ENCODE assay signal across 29 cellular contexts in genomic region chr11:4541071-4541470, GRCh38. TPM values are rescaled to one million over a fixed set of nuclear protein-coding genes. Genes with fewer than 3 reads are reported as not detected.
"Had no signal": no experiment of that assay in that cellular context is flagged by ENCODE, and none has a peak within 500 bp of the region (broad histone marks: within the 10 kb centered on the region; RNA-seq: fewer than 3 reads in every experiment).

No MANE protein-coding gene starts in this region.

- H3K27ac ChIP-seq: stomach, suprapubic skin, testis, thoracic aorta, thyroid gland, tibial artery, tibial nerve, transverse colon, upper lobe of left lung, upper lobe of right lung, uterus, vagina had no signal

- H3K4me3 ChIP-seq: stomach, suprapubic skin, testis, thoracic aorta, thyroid gland, tibial artery, tibial nerve, transverse colon, upper lobe of left lung, upper lobe of right lung, uterus, vagina had no signal

- H3K9me3 ChIP-seq: stomach, suprapubic skin, testis, thoracic aorta, thyroid gland, tibial artery, tibial nerve, transverse colon, upper lobe of left lung, upper lobe of right lung, uterus, vagina had no signal

- H3K27me3 ChIP-seq: stomach, suprapubic skin, testis, thyroid gland, tibial nerve, transverse colon, upper lobe of left lung, upper lobe of right lung, uterus, vagina had no signal

- H3K4me1 ChIP-seq: suprapubic skin, testis, thyroid gland, tibial artery, tibial nerve, transverse colon, upper lobe of left lung, upper lobe of right lung, uterus, vagina had no signal

- H3K36me3 ChIP-seq: stomach, suprapubic skin, thoracic aorta, thyroid gland, tibial artery, tibial nerve, transverse colon, upper lobe of left lung, upper lobe of right lung, uterus, vagina had no signal

- DNase-seq: stimulated activated CD4-positive, alpha-beta T cell treated with anti-CD3 and anti-CD28 coated beads, Interleukin-2, amount 100 ng/mL, for 48 hours; stimulated activated CD4-positive, alpha-beta T cell treated with anti-CD3 and anti-CD28 coated beads, Interleukin-4, amount 100 ng/mL, for 1 hour; stimulated activated CD4-positive, alpha-beta T cell treated with anti-CD3 and anti-CD28 coated beads, Interleukin-4, amount 100 ng/mL, for 24 hours; stimulated activated CD4-positive, alpha-beta T cell treated with anti-CD3 and anti-CD28 coated beads, Interleukin-4, amount 100 ng/mL, for 4 hours; stimulated activated CD8-positive, alpha-beta memory T cell treated with anti-CD3 and anti-CD28 coated beads, Interleukin-4, amount 100 ng/mL, for 48 hours; stimulated activated naive B cell treated with anti-CD40 and anti-IgM and Interleukin-4, amounts not matched to agents 10 μg/mL and 1 μg/mL and 100 μg/mL, for 72 hours; stimulated activated naive CD4-positive, alpha-beta T cell; stimulated activated naive CD4-positive, alpha-beta T cell treated with Interleukin-2 at 50 U/mL for 16 hours; stimulated activated naive CD8-positive, alpha-beta T cell treated with anti-CD3 and anti-CD28 coated beads, Interleukin-15, amount 100 ng/mL, for 72 hours; stimulated activated naive CD8-positive, alpha-beta T cell treated with anti-CD3 and anti-CD28 coated beads, Interleukin-15, Interleukin-2, amounts not matched to agents 100 U/mL and 50 U/mL, for 24 hours; stomach; substantia nigra; testis; thyroid gland; tibial artery; transverse colon; trophoblast cell; upper lobe of left lung; upper lobe of right lung; uterus had no signal

RNA-seq across cellular contexts. Expression of gene OR52M1, which starts 3.9 kb away (rescaled TPM):
- total RNA-seq: stomach, subcutaneous adipose tissue, suprapubic skin, temporal lobe, testis, thoracic aorta, thyroid gland, tibial nerve, transverse colon, upper lobe of left lung, upper lobe of right lung, ureter, urinary bladder, uterus, vagina had no signal
- polyA plus RNA-seq: stomach, thymus, urinary bladder had no signal

RNA-seq across cellular contexts. Expression of gene OR52I2, which starts 40.5 kb away (rescaled TPM):
- total RNA-seq: stomach, subcutaneous adipose tissue, suprapubic skin, temporal lobe, thoracic aorta, thyroid gland, tibial nerve, transverse colon, upper lobe of left lung, upper lobe of right lung, ureter, urinary bladder, uterus, vagina had no signal
- polyA plus RNA-seq: stomach, urinary bladder had no signal

RNA-seq across cellular contexts. Expression of gene OR52I1, which starts 52.8 kb away (rescaled TPM):
- total RNA-seq: stomach, subcutaneous adipose tissue, suprapubic skin, temporal lobe, testis, thoracic aorta, thyroid gland, tibial nerve, transverse colon, upper lobe of left lung, upper lobe of right lung, ureter, urinary bladder, uterus, vagina had no signal
- polyA plus RNA-seq: stomach, urinary bladder had no signal

RNA-seq across cellular contexts. Expression of gene OR52K1, which starts 58.6 kb away (rescaled TPM):
- total RNA-seq: stomach, temporal lobe, thoracic aorta, thyroid gland, tibial nerve, transverse colon, ureter, urinary bladder, uterus, vagina had no signal
- polyA plus RNA-seq: stomach, urinary bladder had no signal
